In the genomic region with DNA sequence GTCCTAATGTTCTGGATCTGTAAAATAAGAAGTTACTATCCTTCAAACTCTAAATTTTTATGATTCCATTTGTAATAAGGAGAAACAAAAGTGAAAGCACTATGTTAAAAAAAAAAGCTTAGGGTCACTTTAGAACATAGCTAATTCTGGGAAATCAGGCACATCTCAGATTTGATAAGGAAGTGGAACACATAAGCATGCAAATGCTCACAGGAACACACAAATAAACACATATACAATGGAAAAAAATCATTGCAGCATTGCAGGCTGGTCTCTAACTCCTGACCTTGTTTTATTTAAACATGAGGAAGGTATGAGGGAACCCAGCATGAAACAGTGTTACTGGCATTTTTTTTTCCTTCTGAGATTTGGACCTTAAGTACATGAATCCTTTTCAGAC, we compare ENCODE assay signal across 9 cellular contexts.
DNase-seq lines count a peak whose midpoint lies in the region; ATAC-seq and TF ChIP-seq lines count a peak whose summit lies in the region.
"Had no signal": no experiment of that assay in that cellular context is flagged by ENCODE, and none has a peak within 500 bp of the region (broad histone marks: within the 10 kb centered on the region; RNA-seq: fewer than 3 reads in every experiment).

No MANE protein-coding gene starts in this region.

- no peak overlapping the region for H3K27ac Mint-ChIP-seq in T-helper 17 cell

- intact Hi-C loops in sigmoid colon (cut with DNase I) = no loop called here

- no peaks in the 10 kb centered on the region for H3K27me3 Mint-ChIP-seq in T-helper 17 cell

- ATAC-seq in GM21360 (IDR thresholded peaks at IDR 0.05; ENCODE audit: unreplicated experiment) (peak; percentile 39), T-helper 17 cell (no peak), GM21619 (IDR thresholded peaks at IDR 0.05; ENCODE audit: unreplicated experiment) (no peak), HG03159 (IDR thresholded peaks at IDR 0.05; ENCODE audit: unreplicated experiment) (no peak), HG02588 (IDR thresholded peaks at IDR 0.05; ENCODE audit: unreplicated experiment) (no peak)

- no peaks in the 10 kb centered on the region for H3K36me3 Mint-ChIP-seq in T-helper 17 cell (ENCODE audit: low read depth)

- no peaks in the 10 kb centered on the region for H3K27me3 ChIP-seq in sigmoid colon

- H3K4me3 ChIP-seq in fibroblast of the aortic adventitia (ENCODE audit: low read depth, low read length) (no peak overlapping the region), sigmoid colon (no peak overlapping the region)

- TF ChIP-seq CTCF in fibroblast of the aortic adventitia (IDR thresholded peaks at IDR 0.05; ENCODE audit: insufficient read depth, low read length) (no peak), sigmoid colon (IDR thresholded peaks at IDR 0.05) (no peak)

- peak overlapping the region; percentile 34 to 55 (median 44) for H3K27ac ChIP-seq in sigmoid colon

- peaks cover 0 to 8% (median 4%) of the 10 kb centered on the region in 4 donors for H3K4me1 ChIP-seq in sigmoid colon

- H3K4me1 Mint-ChIP-seq in T-helper 17 cell = peaks cover 21% of the 10 kb centered on the region

- peak overlapping the region; percentile 28 for H3K4me3 Mint-ChIP-seq in T-helper 17 cell

- H3K36me3 ChIP-seq in sigmoid colon = no peaks in the 10 kb centered on the region

- no peak for TF ChIP-seq EP300 in sigmoid colon (IDR thresholded peaks at IDR 0.05)

- no peak for TF ChIP-seq POLR2A in sigmoid colon (IDR thresholded peaks at IDR 0.05)

- DNase-seq in T-helper 17 cell = no peak
- DNase-seq in fibroblast of the aortic adventitia (ENCODE audit: low read depth) = peak; percentile 45
- DNase-seq in sigmoid colon = no peak
- no peak for DNase-seq in NCI-H446 treated with DMSO at 0.1 percent for 48 hours (lab: John Stamatoyannopoulos, UW)
- DNase-seq: activated CD4-positive, alpha-beta T cell treated with anti-CD3 and anti-CD28 coated beads for 1 hour had no signal

- H3K9me3 ChIP-seq in T-helper 17 cell (ENCODE audit: control insufficient read depth, low read length, poor library complexity, severe bottlenecking) (no peaks in the 10 kb centered on the region), sigmoid colon (no peaks in the 10 kb centered on the region)
